Comparison of ENCODE assay signal across 8 cellular contexts in the genomic region with DNA sequence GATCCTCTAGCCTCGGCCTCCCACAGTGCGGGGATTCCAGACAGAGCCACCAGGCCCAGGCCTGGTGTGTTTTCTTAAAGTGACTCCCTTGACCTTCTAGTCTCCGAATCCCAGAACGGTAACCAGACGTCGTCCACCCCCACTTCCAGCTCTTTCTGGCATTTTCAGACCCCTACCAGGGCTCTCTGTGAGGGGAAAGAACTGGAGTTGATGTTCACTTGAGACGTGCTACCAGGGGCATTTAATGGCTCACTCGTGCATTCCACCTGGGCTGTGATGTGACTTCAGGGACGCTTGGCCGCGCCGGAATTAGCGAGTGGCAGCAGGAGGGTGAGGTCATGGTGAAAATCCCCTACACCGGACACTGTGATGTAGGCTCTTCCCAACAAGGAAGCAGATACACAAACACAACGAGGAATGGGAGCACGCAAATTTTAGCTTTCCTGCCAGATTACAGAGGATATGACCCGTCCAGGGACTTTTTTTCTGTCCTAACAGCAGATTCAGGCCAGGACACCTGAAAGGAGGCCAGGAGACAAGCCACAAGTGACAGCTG. TPM values are rescaled to one million over a fixed set of nuclear protein-coding genes. Genes with fewer than 3 reads are reported as not detected.
A peak's percentile ranks its signal among the peaks of the same experiment; 100 is the strongest.
DNase-seq lines count a peak whose midpoint lies in the region; ATAC-seq lines count a peak whose summit lies in the region.

No MANE protein-coding gene starts in this region.

- peaks cover 16% of the 10 kb centered on the region for H3K36me3 ChIP-seq in HUES48 (ENCODE audit: control insufficient read depth, insufficient read depth, low read length)

- peaks cover 4% of the 10 kb centered on the region for H3K27me3 Mint-ChIP-seq in activated naive CD8-positive, alpha-beta T cell treated with anti-CD3 and anti-CD28 coated beads for 36 hours
- no peaks in the 10 kb centered on the region for H3K27me3 Mint-ChIP-seq in stimulated activated memory B cell treated with anti-CD40 and anti-IgM and Interleukin-4, amounts not matched to agents 10 μg/mL and 1 μg/mL and 100 μg/mL, for 72 hours

- H3K9me3 Mint-ChIP-seq in activated naive CD8-positive, alpha-beta T cell treated with anti-CD3 and anti-CD28 coated beads for 36 hours, result no peaks in the 10 kb centered on the region
- H3K9me3 Mint-ChIP-seq in stimulated activated memory B cell treated with anti-CD40 and anti-IgM and Interleukin-4, amounts not matched to agents 10 μg/mL and 1 μg/mL and 100 μg/mL, for 72 hours, result no peaks in the 10 kb centered on the region

- no peak for ATAC-seq in stimulated activated memory B cell treated with anti-CD40 and anti-IgM and Interleukin-4, amounts not matched to agents 10 μg/mL and 1 μg/mL and 100 μg/mL, for 72 hours
- no peak for ATAC-seq in GM19035 (IDR thresholded peaks at IDR 0.05; ENCODE audit: unreplicated experiment)

- H3K27me3 ChIP-seq in HUES48 (ENCODE audit: control insufficient read depth, insufficient read depth, low read length), result no peaks in the 10 kb centered on the region

- peaks cover 25% of the 10 kb centered on the region for H3K4me1 Mint-ChIP-seq in activated naive CD8-positive, alpha-beta T cell treated with anti-CD3 and anti-CD28 coated beads for 36 hours
- H3K4me1 Mint-ChIP-seq in stimulated activated memory B cell treated with anti-CD40 and anti-IgM and Interleukin-4, amounts not matched to agents 10 μg/mL and 1 μg/mL and 100 μg/mL, for 72 hours, result peaks cover 26% of the 10 kb centered on the region

- no peak for DNase-seq in activated naive CD8-positive, alpha-beta T cell treated with anti-CD3 and anti-CD28 coated beads for 36 hours
- DNase-seq in kidney glomerular epithelial cell (lab: John Stamatoyannopoulos, UW), result peak; percentile 86
- DNase-seq in AML-193 (lab: John Stamatoyannopoulos, UW), result no peak
- DNase-seq in NCI-H1694 (lab: John Stamatoyannopoulos, UW), result no peak
- no peak for DNase-seq in central memory CD4-positive, alpha-beta T cell

- H3K4me3 ChIP-seq in HUES48 (ENCODE audit: low read depth, low read length), result no peak overlapping the region

- peak overlapping the region; percentile 91 for H3K4me3 Mint-ChIP-seq in activated naive CD8-positive, alpha-beta T cell treated with anti-CD3 and anti-CD28 coated beads for 36 hours
- H3K4me3 Mint-ChIP-seq in stimulated activated memory B cell treated with anti-CD40 and anti-IgM and Interleukin-4, amounts not matched to agents 10 μg/mL and 1 μg/mL and 100 μg/mL, for 72 hours, result peak overlapping the region; percentile 95

- peaks cover 29% of the 10 kb centered on the region for H3K36me3 Mint-ChIP-seq in activated naive CD8-positive, alpha-beta T cell treated with anti-CD3 and anti-CD28 coated beads for 36 hours
- H3K36me3 Mint-ChIP-seq in stimulated activated memory B cell treated with anti-CD40 and anti-IgM and Interleukin-4, amounts not matched to agents 10 μg/mL and 1 μg/mL and 100 μg/mL, for 72 hours, result peaks cover 8% of the 10 kb centered on the region

- peak overlapping the region; percentile 97 for H3K27ac Mint-ChIP-seq in activated naive CD8-positive, alpha-beta T cell treated with anti-CD3 and anti-CD28 coated beads for 36 hours
- H3K27ac Mint-ChIP-seq in stimulated activated memory B cell treated with anti-CD40 and anti-IgM and Interleukin-4, amounts not matched to agents 10 μg/mL and 1 μg/mL and 100 μg/mL, for 72 hours, result peak overlapping the region; percentile 99

- peaks cover 35% of the 10 kb centered on the region for H3K4me1 ChIP-seq in HUES48 (ENCODE audit: control insufficient read depth, insufficient read depth, low read length)

- H3K9ac ChIP-seq in HUES48 (ENCODE audit: low read depth, low read length), result no peak overlapping the region

- H3K27ac ChIP-seq in HUES48 (ENCODE audit: low read depth, low read length), result peak overlapping the region; percentile 78

- H3K9me3 ChIP-seq in HUES48 (ENCODE audit: control insufficient read depth, insufficient read depth, low read length), result no peaks in the 10 kb centered on the region

RNA-seq across cellular contexts. Expression of a gene that starts 1.1 kb away (rescaled TPM):
- 10 to 100 TPM; 53.8 to 54.2 TPM for total RNA-seq in activated naive CD8-positive, alpha-beta T cell treated with anti-CD3 and anti-CD28 coated beads for 36 hours
